21 cellular contexts compared by ENCODE assay signal in genomic region chr2:232349546-232349945, GRCh38. TPM values are rescaled to one million over a fixed set of nuclear protein-coding genes. Genes with fewer than 3 reads are reported as not detected.
"Had no signal": no experiment of that assay in that cellular context is flagged by ENCODE, and none has a peak within 500 bp of the region (broad histone marks: within the 10 kb centered on the region; RNA-seq: fewer than 3 reads in every experiment).

No MANE protein-coding gene starts in this region.

- H3K9me3 Mint-ChIP-seq: dendritic cell treated with granulocyte-macrophage colony-stimulating factor and Interleukin-4, amounts not matched to agents 40 ng/mL and 50 ng/mL, for 4 days; effector memory CD8-positive, alpha-beta T cell; stimulated activated naive B cell treated with anti-CD40 and anti-IgM and Interleukin-4, amounts not matched to agents 10 μg/mL and 1 μg/mL and 100 μg/mL, for 72 hours had no signal

- H3K9me3 ChIP-seq: adrenal gland, body of pancreas, gastrocnemius medialis had no signal

- H3K4me3 Mint-ChIP-seq: dendritic cell treated with granulocyte-macrophage colony-stimulating factor and Interleukin-4, amounts not matched to agents 40 ng/mL and 50 ng/mL, for 4 days; effector memory CD8-positive, alpha-beta T cell; mesothelial cell of epicardium; neural progenitor cell; stimulated activated naive B cell treated with anti-CD40 and anti-IgM and Interleukin-4, amounts not matched to agents 10 μg/mL and 1 μg/mL and 100 μg/mL, for 72 hours; type B pancreatic cell had no signal

- H3K4me3 ChIP-seq: adrenal gland, body of pancreas, gastrocnemius medialis, neural progenitor cell had no signal

- H3K4me1 Mint-ChIP-seq: mesothelial cell of epicardium, neural progenitor cell had no signal

- H3K27ac ChIP-seq: adrenal gland, body of pancreas, epithelial cell of prostate, gastrocnemius medialis, neural progenitor cell, parathyroid adenoma had no signal

- H3K36me3 Mint-ChIP-seq: mesothelial cell of epicardium; neural progenitor cell; stimulated activated naive B cell treated with anti-CD40 and anti-IgM and Interleukin-4, amounts not matched to agents 10 μg/mL and 1 μg/mL and 100 μg/mL, for 72 hours; type B pancreatic cell had no signal

- H3K27ac Mint-ChIP-seq: dendritic cell treated with granulocyte-macrophage colony-stimulating factor and Interleukin-4, amounts not matched to agents 40 ng/mL and 50 ng/mL, for 4 days; mesothelial cell of epicardium; neural progenitor cell; stimulated activated naive B cell treated with anti-CD40 and anti-IgM and Interleukin-4, amounts not matched to agents 10 μg/mL and 1 μg/mL and 100 μg/mL, for 72 hours; type B pancreatic cell had no signal

- H3K36me3 ChIP-seq: adrenal gland, gastrocnemius medialis, neural progenitor cell had no signal

- H3K4me1 ChIP-seq: neural progenitor cell had no signal

- ATAC-seq: body of pancreas; effector memory CD8-positive, alpha-beta T cell; stimulated activated naive B cell treated with anti-CD40 and anti-IgM and Interleukin-4, amounts not matched to agents 10 μg/mL and 1 μg/mL and 100 μg/mL, for 72 hours had no signal

- DNase-seq: activated gamma-delta T cell treated with Interleukin-2 at 50 U/mL for 16 hours; activated T-cell treated with anti-CD3 and anti-CD28 coated beads for 4 hours; effector memory CD8-positive, alpha-beta T cell; islet precursor cell; retina; stimulated activated CD4-positive, alpha-beta T cell treated with anti-CD3 and anti-CD28 coated beads, Interleukin-2, amount 100 ng/mL, for 24 hours; stimulated activated naive B cell treated with anti-CD40 and anti-IgM and Interleukin-4, amounts not matched to agents 10 μg/mL and 1 μg/mL and 100 μg/mL, for 72 hours; T-helper 9 cell had no signal

- H3K27me3 ChIP-seq: neural progenitor cell had no signal

RNA-seq across cellular contexts. Expression of gene ALPP, which starts 29.0 kb away (rescaled TPM):
- total RNA-seq: adrenal gland, gastrocnemius medialis, liver, mesothelial cell of epicardium, myocyte, SK-MEL-5, subcutaneous adipose tissue had no signal

RNA-seq across cellular contexts. Expression of gene ALPG, which starts 57.1 kb away (rescaled TPM):
- total RNA-seq: adrenal gland, body of pancreas, gastrocnemius medialis, liver, mesothelial cell of epicardium, myocyte, SK-MEL-5, subcutaneous adipose tissue had no signal
